ENCODE assay signal across 8 cellular contexts in genomic region chr19:47707135-47707925, GRCh38. TPM values are rescaled to one million over a fixed set of nuclear protein-coding genes. Genes with fewer than 3 reads are reported as not detected.
DNase-seq lines count a peak whose midpoint lies in the region; ATAC-seq and TF ChIP-seq lines count a peak whose summit lies in the region.

No MANE protein-coding gene starts in this region.

- DNase-seq in GM04504 (ENCODE audit: low read depth) (peak; percentile 44), MV-4-11 (lab: John Stamatoyannopoulos, UW) (peak; percentile 65), heart right ventricle (peak; percentile 58 to 68), renal cortical epithelial cell (ENCODE audit: low read depth) (peak; percentile 57), occipital lobe (lab: John Stamatoyannopoulos, UW) (no peak)
- DNase-seq in activated naive CD4-positive, alpha-beta T cell treated with anti-CD3 and anti-CD28 coated beads, Interleukin-2, amount 50 U/mL, for 16 hours, result peak; percentile 78

- ATAC-seq in SK-N-SH treated with all-trans-retinoic acid at 6 μM for 48 hours (peak; percentile 97), heart right ventricle (peak; percentile 61 to 87 (median 82)), GM18519 (IDR thresholded peaks at IDR 0.05; ENCODE audit: low FRiP score, unreplicated experiment) (no peak)

- peak; percentile 52 to 84 (median 77) for TF ChIP-seq CTCF in heart right ventricle (IDR thresholded peaks at IDR 0.05)

- peaks cover 0 to 12% (median 0%) of the 10 kb centered on the region in 7 donors for H3K27me3 ChIP-seq in heart right ventricle

- 20 to 21% methylated on average over 22 of the region's 22 CpGs for WGBS in heart right ventricle, 2 donors

- peaks cover 0 to 16% (median 5%) of the 10 kb centered on the region in 9 donors for H3K36me3 ChIP-seq in heart right ventricle

- no peaks in the 10 kb centered on the region for H3K9me3 ChIP-seq in heart right ventricle

- no peaks in the 10 kb centered on the region for H3K4me1 ChIP-seq in heart right ventricle

- intact Hi-C loops in heart right ventricle (cut with DNase I), result loop anchor here in 5 of 10 donors (1.0 to 10.0 kb wide), 5 partner anchors 80 to 423 kb away; no protein-coding TSS in a partner anchor

- H3K4me3 ChIP-seq in heart right ventricle, result no peak overlapping the region

- H3K27ac ChIP-seq in heart right ventricle, result no peak overlapping the region

TF ChIP-seq in SK-N-SH treated with all-trans-retinoic acid at 6 μM for 48 hours, 23 proteins besides CTCF, POLR2A, EP300 and RAD21:
- TF ChIP-seq ZNF565 (CRISPR knock-in tag; conservative IDR thresholded peaks at IDR 0.05; ENCODE audit: low read depth) (no peak), PPARA (CRISPR knock-in tag; IDR thresholded peaks at IDR 0.05; ENCODE audit: borderline replicate concordance) (no peak), SNAI2 (CRISPR knock-in tag; IDR thresholded peaks at IDR 0.05) (no peak), TOX (CRISPR knock-in tag; IDR thresholded peaks at IDR 0.05; ENCODE audit: borderline replicate concordance) (no peak), POU6F1 (CRISPR knock-in tag; IDR thresholded peaks at IDR 0.05; ENCODE audit: borderline replicate concordance, low read depth) (no peak), ZC3H10 (CRISPR knock-in tag; IDR thresholded peaks at IDR 0.05) (no peak), GLIS3 (CRISPR knock-in tag; IDR thresholded peaks at IDR 0.05) (no peak), ZNF70 (CRISPR knock-in tag; IDR thresholded peaks at IDR 0.05) (no peak), ZFP3 (CRISPR knock-in tag; IDR thresholded peaks at IDR 0.05) (no peak), BACH2 (CRISPR knock-in tag; IDR thresholded peaks at IDR 0.05; ENCODE audit: borderline replicate concordance) (no peak), TCF4 (CRISPR knock-in tag; IDR thresholded peaks at IDR 0.05; ENCODE audit: borderline replicate concordance) (no peak), RARB (CRISPR knock-in tag; IDR thresholded peaks at IDR 0.05) (no peak), CREB5 (CRISPR knock-in tag; IDR thresholded peaks at IDR 0.05; ENCODE audit: low read depth) (no peak), ESRRG (CRISPR knock-in tag; IDR thresholded peaks at IDR 0.05) (no peak), ZNF8 (CRISPR knock-in tag; IDR thresholded peaks at IDR 0.05) (no peak), CSDC2 (CRISPR knock-in tag; IDR thresholded peaks at IDR 0.05) (no peak), TSHZ2 (CRISPR knock-in tag; IDR thresholded peaks at IDR 0.05) (no peak), ISL1 (CRISPR knock-in tag; IDR thresholded peaks at IDR 0.05) (no peak), ARNTL (CRISPR knock-in tag; IDR thresholded peaks at IDR 0.05; ENCODE audit: borderline replicate concordance, low read depth) (no peak)
- TF ChIP-seq, protein P1, sequence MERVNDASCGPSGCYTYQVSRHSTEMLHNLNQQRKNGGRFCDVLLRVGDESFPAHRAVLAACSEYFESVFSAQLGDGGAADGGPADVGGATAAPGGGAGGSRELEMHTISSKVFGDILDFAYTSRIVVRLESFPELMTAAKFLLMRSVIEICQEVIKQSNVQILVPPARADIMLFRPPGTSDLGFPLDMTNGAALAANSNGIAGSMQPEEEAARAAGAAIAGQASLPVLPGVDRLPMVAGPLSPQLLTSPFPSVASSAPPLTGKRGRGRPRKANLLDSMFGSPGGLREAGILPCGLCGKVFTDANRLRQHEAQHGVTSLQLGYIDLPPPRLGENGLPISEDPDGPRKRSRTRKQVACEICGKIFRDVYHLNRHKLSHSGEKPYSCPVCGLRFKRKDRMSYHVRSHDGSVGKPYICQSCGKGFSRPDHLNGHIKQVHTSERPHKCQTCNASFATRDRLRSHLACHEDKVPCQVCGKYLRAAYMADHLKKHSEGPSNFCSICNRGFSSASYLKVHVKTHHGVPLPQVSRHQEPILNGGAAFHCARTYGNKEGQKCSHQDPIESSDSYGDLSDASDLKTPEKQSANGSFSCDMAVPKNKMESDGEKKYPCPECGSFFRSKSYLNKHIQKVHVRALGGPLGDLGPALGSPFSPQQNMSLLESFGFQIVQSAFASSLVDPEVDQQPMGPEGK (CRISPR knock-in tag; IDR thresholded peaks at IDR 0.05; ENCODE audit: borderline replicate concordance), result no peak

RNA-seq across cellular contexts. Expression of gene EHD2, which starts 5.9 kb away (rescaled TPM):
- 10 to 100 TPM; 27.5 to 78.2 (median 40.5) TPM for total RNA-seq in heart right ventricle
- polyA plus RNA-seq in heart right ventricle, result 10 to 100 TPM; 51.1 to 61.0 TPM
- total RNA-seq in renal cortical epithelial cell, result 43.9 and 172 TPM in 2 replicates
- 2.2 TPM for total RNA-seq in occipital lobe

RNA-seq across cellular contexts. Expression of gene NOP53, which starts 38.0 kb away (rescaled TPM):
- 100 to 1,000 TPM; 131 to 208 (median 177) TPM for total RNA-seq in heart right ventricle
- polyA plus RNA-seq in heart right ventricle, result 100 to 1,000 TPM; 210 to 256 TPM
- total RNA-seq in renal cortical epithelial cell, result 62.0 and 74.8 TPM in 2 replicates
- 52.4 TPM for total RNA-seq in occipital lobe
